In genomic region chr21:25912402-25912746, GRCh38 we compare ENCODE assay signal across 24 cellular contexts.
A peak's percentile ranks its signal among the peaks of the same experiment; 100 is the strongest.
DNase-seq lines count a peak whose midpoint lies in the region; ATAC-seq and TF ChIP-seq lines count a peak whose summit lies in the region.
"Had no signal": no experiment of that assay in that cellular context is flagged by ENCODE, and none has a peak within 500 bp of the region (broad histone marks: within the 10 kb centered on the region; RNA-seq: fewer than 3 reads in every experiment).

No MANE protein-coding gene starts in this region.

- H3K9me3 Mint-ChIP-seq in WTC11: no peaks in the 10 kb centered on the region
- no peaks in the 10 kb centered on the region for H3K9me3 Mint-ChIP-seq in progenitor cell of endocrine pancreas (ENCODE audit: low read depth)
- no peaks in the 10 kb centered on the region for H3K9me3 Mint-ChIP-seq in stimulated activated memory B cell treated with anti-CD40 and anti-IgM and Interleukin-4, amounts not matched to agents 10 μg/mL and 1 μg/mL and 100 μg/mL, for 72 hours
- H3K9me3 Mint-ChIP-seq in activated CD8-positive, alpha-beta memory T cell treated with anti-CD3 and anti-CD28 coated beads, Interleukin-2, amount 10 ng/mL, durations not matched to agents 7 days and 5 days (ENCODE audit: low read depth): no peaks in the 10 kb centered on the region
- H3K9me3 Mint-ChIP-seq: activated naive CD8-positive, alpha-beta T cell treated with anti-CD3 and anti-CD28 coated beads, Interleukin-2, amount 50 U/mL, for 24 hours; stimulated activated naive CD8-positive, alpha-beta T cell treated with anti-CD3 and anti-CD28 coated beads, Interleukin-15, amount 100 ng/mL, for 72 hours; T-cell had no signal

- ATAC-seq in WTC11: no peak
- no peak for ATAC-seq in stimulated activated memory B cell treated with anti-CD40 and anti-IgM and Interleukin-4, amounts not matched to agents 10 μg/mL and 1 μg/mL and 100 μg/mL, for 72 hours
- no peak for ATAC-seq in HG03135 (IDR thresholded peaks at IDR 0.05; ENCODE audit: unreplicated experiment)
- no peak for ATAC-seq in activated CD8-positive, alpha-beta memory T cell treated with anti-CD3 and anti-CD28 coated beads, Interleukin-2, amount 10 ng/mL, durations not matched to agents 7 days and 5 days
- ATAC-seq: activated CD4-positive, CD25-positive, alpha-beta regulatory T cell treated with anti-CD3 and anti-CD28 coated beads, Interleukin-2, amount 50 U/mL, for 24 hours; activated CD8-positive, alpha-beta T cell treated with anti-CD3 and anti-CD28 coated beads, Interleukin-2, amount 10 ng/mL, durations not matched to agents 7 days and 5 days; activated naive CD8-positive, alpha-beta T cell treated with anti-CD3 and anti-CD28 coated beads, Interleukin-2, amount 50 U/mL, for 24 hours; stimulated activated naive CD8-positive, alpha-beta T cell treated with anti-CD3 and anti-CD28 coated beads, Interleukin-15, amount 100 ng/mL, for 72 hours; T-cell had no signal

- POLR2A ChIA-PET in WTC11 (lab: Charles Lee): no interaction called here

- peak overlapping the region; percentile 89 for H3K27ac Mint-ChIP-seq in WTC11
- H3K27ac Mint-ChIP-seq in progenitor cell of endocrine pancreas: peak overlapping the region; percentile 83
- H3K27ac Mint-ChIP-seq in stimulated activated memory B cell treated with anti-CD40 and anti-IgM and Interleukin-4, amounts not matched to agents 10 μg/mL and 1 μg/mL and 100 μg/mL, for 72 hours: no peak overlapping the region
- no peak overlapping the region for H3K27ac Mint-ChIP-seq in activated CD8-positive, alpha-beta memory T cell treated with anti-CD3 and anti-CD28 coated beads, Interleukin-2, amount 10 ng/mL, durations not matched to agents 7 days and 5 days
- H3K27ac Mint-ChIP-seq: activated CD8-positive, alpha-beta T cell treated with anti-CD3 and anti-CD28 coated beads, Interleukin-2, amount 10 ng/mL, durations not matched to agents 7 days and 5 days; activated naive CD8-positive, alpha-beta T cell treated with anti-CD3 and anti-CD28 coated beads, Interleukin-2, amount 50 U/mL, for 24 hours; B cell; stimulated activated naive CD8-positive, alpha-beta T cell treated with anti-CD3 and anti-CD28 coated beads, Interleukin-15, amount 100 ng/mL, for 72 hours; T-cell; type B pancreatic cell had no signal

- H3K4me1 Mint-ChIP-seq in WTC11: peaks cover 39% of the 10 kb centered on the region
- H3K4me1 Mint-ChIP-seq in progenitor cell of endocrine pancreas (ENCODE audit: low read depth): peaks cover 8% of the 10 kb centered on the region
- H3K4me1 Mint-ChIP-seq in stimulated activated memory B cell treated with anti-CD40 and anti-IgM and Interleukin-4, amounts not matched to agents 10 μg/mL and 1 μg/mL and 100 μg/mL, for 72 hours: peaks cover 17% of the 10 kb centered on the region
- H3K4me1 Mint-ChIP-seq in activated CD8-positive, alpha-beta memory T cell treated with anti-CD3 and anti-CD28 coated beads, Interleukin-2, amount 10 ng/mL, durations not matched to agents 7 days and 5 days: no peaks in the 10 kb centered on the region
- H3K4me1 Mint-ChIP-seq: stimulated activated naive CD8-positive, alpha-beta T cell treated with anti-CD3 and anti-CD28 coated beads, Interleukin-15, amount 100 ng/mL, for 72 hours; T-cell had no signal

- H3K27me3 Mint-ChIP-seq in WTC11 (ENCODE audit: low read depth): no peaks in the 10 kb centered on the region
- no peaks in the 10 kb centered on the region for H3K27me3 Mint-ChIP-seq in progenitor cell of endocrine pancreas
- H3K27me3 Mint-ChIP-seq in stimulated activated memory B cell treated with anti-CD40 and anti-IgM and Interleukin-4, amounts not matched to agents 10 μg/mL and 1 μg/mL and 100 μg/mL, for 72 hours: no peaks in the 10 kb centered on the region
- H3K27me3 Mint-ChIP-seq in activated CD8-positive, alpha-beta memory T cell treated with anti-CD3 and anti-CD28 coated beads, Interleukin-2, amount 10 ng/mL, durations not matched to agents 7 days and 5 days: no peaks in the 10 kb centered on the region
- H3K27me3 Mint-ChIP-seq: activated naive CD8-positive, alpha-beta T cell treated with anti-CD3 and anti-CD28 coated beads, Interleukin-2, amount 50 U/mL, for 24 hours; B cell; stimulated activated naive CD8-positive, alpha-beta T cell treated with anti-CD3 and anti-CD28 coated beads, Interleukin-15, amount 100 ng/mL, for 72 hours; T-cell; type B pancreatic cell had no signal

- CTCF ChIA-PET in WTC11 (lab: Charles Lee): no interaction called here
- CTCF ChIA-PET in activated CD8-positive, alpha-beta memory T cell treated with anti-CD3 and anti-CD28 coated beads, Interleukin-2, amount 10 ng/mL, durations not matched to agents 7 days and 5 days (lab: Charles Lee): no interaction called here

- H3K4me3 Mint-ChIP-seq in WTC11 (no peak overlapping the region), progenitor cell of endocrine pancreas (ENCODE audit: low read depth) (no peak overlapping the region)
- no peak overlapping the region for H3K4me3 Mint-ChIP-seq in stimulated activated memory B cell treated with anti-CD40 and anti-IgM and Interleukin-4, amounts not matched to agents 10 μg/mL and 1 μg/mL and 100 μg/mL, for 72 hours
- H3K4me3 Mint-ChIP-seq in activated CD8-positive, alpha-beta memory T cell treated with anti-CD3 and anti-CD28 coated beads, Interleukin-2, amount 10 ng/mL, durations not matched to agents 7 days and 5 days: no peak overlapping the region
- H3K4me3 Mint-ChIP-seq: activated CD8-positive, alpha-beta T cell treated with anti-CD3 and anti-CD28 coated beads, Interleukin-2, amount 10 ng/mL, durations not matched to agents 7 days and 5 days; activated naive CD8-positive, alpha-beta T cell treated with anti-CD3 and anti-CD28 coated beads, Interleukin-2, amount 50 U/mL, for 24 hours; B cell; stimulated activated naive CD8-positive, alpha-beta T cell treated with anti-CD3 and anti-CD28 coated beads, Interleukin-15, amount 100 ng/mL, for 72 hours; T-cell; type B pancreatic cell had no signal

- TF ChIP-seq CTCF in WTC11 (IDR thresholded peaks at IDR 0.05) (no peak), progenitor cell of endocrine pancreas (IDR thresholded peaks at IDR 0.05; ENCODE audit: unreplicated experiment) (no peak)

- peak; percentile 45 for DNase-seq in COLO829 (ENCODE audit: low spot score)
- DNase-seq in WTC11 (ENCODE audit: low spot score): no peak
- DNase-seq in foreskin melanocyte: peak; percentile 29
- no peak for DNase-seq in progenitor cell of endocrine pancreas (ENCODE audit: low spot score, unreplicated experiment)
- no peak for DNase-seq in ecto neural progenitor cell (ENCODE audit: low spot score)
- no peak for DNase-seq in activated CD8-positive, alpha-beta memory T cell treated with anti-CD3 and anti-CD28 coated beads, Interleukin-2, amount 10 ng/mL, durations not matched to agents 7 days and 5 days
- DNase-seq: activated CD8-positive, alpha-beta T cell treated with anti-CD3 and anti-CD28 coated beads, Interleukin-2, amount 10 ng/mL, durations not matched to agents 7 days and 5 days; activated gamma-delta T cell; activated naive CD8-positive, alpha-beta T cell treated with anti-CD3 and anti-CD28 coated beads, Interleukin-2, amount 50 U/mL, for 24 hours; activated T-cell treated with anti-CD3 and anti-CD28 coated beads, Interleukin-2, amount 50 U/mL, for 1 hour; GDM1; KG1; left cardiac atrium; MM.1S; NCI-H1417 treated with DMSO at 0.1 percent for 48 hours; sigmoid colon; stimulated activated CD4-positive, alpha-beta T cell treated with anti-CD3 and anti-CD28 coated beads, Interleukin-15, amount 100 ng/mL, for 24 hours; stimulated activated naive CD8-positive, alpha-beta T cell treated with anti-CD3 and anti-CD28 coated beads, Interleukin-15, amount 100 ng/mL, for 72 hours; T-cell had no signal

- peaks cover 25% of the 10 kb centered on the region for H3K36me3 Mint-ChIP-seq in WTC11
- peaks cover 36% of the 10 kb centered on the region for H3K36me3 Mint-ChIP-seq in progenitor cell of endocrine pancreas (ENCODE audit: insufficient read depth)
- H3K36me3 Mint-ChIP-seq in stimulated activated memory B cell treated with anti-CD40 and anti-IgM and Interleukin-4, amounts not matched to agents 10 μg/mL and 1 μg/mL and 100 μg/mL, for 72 hours: peaks cover 7% of the 10 kb centered on the region
- H3K36me3 Mint-ChIP-seq in activated CD8-positive, alpha-beta memory T cell treated with anti-CD3 and anti-CD28 coated beads, Interleukin-2, amount 10 ng/mL, durations not matched to agents 7 days and 5 days: no peaks in the 10 kb centered on the region

TF ChIP-seq in WTC11, 78 proteins besides CTCF, POLR2A, EP300 and RAD21 (continues in another document):
- TF ChIP-seq ZNF416 (CRISPR knock-in tag; IDR thresholded peaks at IDR 0.05): no peak
- TF ChIP-seq, protein P1, sequence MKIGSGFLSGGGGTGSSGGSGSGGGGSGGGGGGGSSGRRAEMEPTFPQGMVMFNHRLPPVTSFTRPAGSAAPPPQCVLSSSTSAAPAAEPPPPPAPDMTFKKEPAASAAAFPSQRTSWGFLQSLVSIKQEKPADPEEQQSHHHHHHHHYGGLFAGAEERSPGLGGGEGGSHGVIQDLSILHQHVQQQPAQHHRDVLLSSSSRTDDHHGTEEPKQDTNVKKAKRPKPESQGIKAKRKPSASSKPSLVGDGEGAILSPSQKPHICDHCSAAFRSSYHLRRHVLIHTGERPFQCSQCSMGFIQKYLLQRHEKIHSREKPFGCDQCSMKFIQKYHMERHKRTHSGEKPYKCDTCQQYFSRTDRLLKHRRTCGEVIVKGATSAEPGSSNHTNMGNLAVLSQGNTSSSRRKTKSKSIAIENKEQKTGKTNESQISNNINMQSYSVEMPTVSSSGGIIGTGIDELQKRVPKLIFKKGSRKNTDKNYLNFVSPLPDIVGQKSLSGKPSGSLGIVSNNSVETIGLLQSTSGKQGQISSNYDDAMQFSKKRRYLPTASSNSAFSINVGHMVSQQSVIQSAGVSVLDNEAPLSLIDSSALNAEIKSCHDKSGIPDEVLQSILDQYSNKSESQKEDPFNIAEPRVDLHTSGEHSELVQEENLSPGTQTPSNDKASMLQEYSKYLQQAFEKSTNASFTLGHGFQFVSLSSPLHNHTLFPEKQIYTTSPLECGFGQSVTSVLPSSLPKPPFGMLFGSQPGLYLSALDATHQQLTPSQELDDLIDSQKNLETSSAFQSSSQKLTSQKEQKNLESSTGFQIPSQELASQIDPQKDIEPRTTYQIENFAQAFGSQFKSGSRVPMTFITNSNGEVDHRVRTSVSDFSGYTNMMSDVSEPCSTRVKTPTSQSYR (CRISPR knock-in tag; IDR thresholded peaks at IDR 0.05): no peak
- no peak for TF ChIP-seq FOXK1 (CRISPR knock-in tag; IDR thresholded peaks at IDR 0.05)
- no peak for TF ChIP-seq RORB (CRISPR knock-in tag; IDR thresholded peaks at IDR 0.05)
- no peak for TF ChIP-seq SMAD4 (CRISPR knock-in tag; IDR thresholded peaks at IDR 0.05)
- TF ChIP-seq, protein P2, sequence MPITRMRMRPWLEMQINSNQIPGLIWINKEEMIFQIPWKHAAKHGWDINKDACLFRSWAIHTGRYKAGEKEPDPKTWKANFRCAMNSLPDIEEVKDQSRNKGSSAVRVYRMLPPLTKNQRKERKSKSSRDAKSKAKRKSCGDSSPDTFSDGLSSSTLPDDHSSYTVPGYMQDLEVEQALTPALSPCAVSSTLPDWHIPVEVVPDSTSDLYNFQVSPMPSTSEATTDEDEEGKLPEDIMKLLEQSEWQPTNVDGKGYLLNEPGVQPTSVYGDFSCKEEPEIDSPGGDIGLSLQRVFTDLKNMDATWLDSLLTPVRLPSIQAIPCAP (CRISPR knock-in tag; IDR thresholded peaks at IDR 0.05): no peak

Comparison
In these comparisons a context has a peak if more than half of its experiments do, and no peak if none do; other contexts are left out.
1. DNase-seq: peak in COLO829 (single experiment) and foreskin melanocyte (single experiment); none in WTC11 (single experiment), progenitor cell of endocrine pancreas (single experiment), ecto neural progenitor cell (single experiment) and activated CD8-positive, alpha-beta memory T cell treated with anti-CD3 and anti-CD28 coated beads, Interleukin-2, amount 10 ng/mL, durations not matched to agents 7 days and 5 days (single experiment).
2. H3K27ac Mint-ChIP-seq: peak in WTC11 (single experiment) and progenitor cell of endocrine pancreas (single experiment); none in stimulated activated memory B cell treated with anti-CD40 and anti-IgM and Interleukin-4, amounts not matched to agents 10 μg/mL and 1 μg/mL and 100 μg/mL, for 72 hours (single experiment) and activated CD8-positive, alpha-beta memory T cell treated with anti-CD3 and anti-CD28 coated beads, Interleukin-2, amount 10 ng/mL, durations not matched to agents 7 days and 5 days (single experiment).